ENCODE assay signal across 28 cellular contexts in the genomic region with DNA sequence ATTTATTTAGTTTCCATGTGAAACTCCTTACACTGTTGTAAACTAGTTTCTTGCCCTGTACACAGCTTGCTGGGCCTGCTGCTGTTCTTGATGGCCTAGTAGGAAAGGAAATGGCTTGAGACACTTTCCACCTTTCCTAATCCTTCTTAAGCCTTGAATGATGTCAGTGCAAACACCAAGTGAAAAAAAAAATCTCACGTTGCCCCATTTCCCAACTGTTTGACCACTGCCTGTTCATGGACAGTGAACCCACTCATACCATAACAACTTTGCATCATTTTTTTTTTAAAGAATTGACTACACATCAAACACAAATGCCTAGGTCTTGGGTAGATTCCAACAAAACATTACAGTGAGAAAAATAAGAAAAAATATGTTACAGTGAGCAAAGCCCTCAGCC.
DNase-seq lines count a peak whose midpoint lies in the region; ATAC-seq and TF ChIP-seq lines count a peak whose summit lies in the region.
"Had no signal": no experiment of that assay in that cellular context is flagged by ENCODE, and none has a peak within 500 bp of the region (broad histone marks: within the 10 kb centered on the region; RNA-seq: fewer than 3 reads in every experiment).

No MANE protein-coding gene starts in this region.

- H3K27me3 ChIP-seq in sigmoid colon, result no peaks in the 10 kb centered on the region
- H3K27me3 ChIP-seq: gastrocnemius medialis had no signal

- TF ChIP-seq CTCF in WTC11 (IDR thresholded peaks at IDR 0.05), result no peak
- no peak for TF ChIP-seq CTCF in fibroblast of mammary gland (conservative IDR thresholded peaks at IDR 0.05; ENCODE audit: control insufficient read depth, insufficient read depth, low read depth, low read length)
- no peak for TF ChIP-seq CTCF in sigmoid colon (IDR thresholded peaks at IDR 0.05)

- H3K36me3 Mint-ChIP-seq in WTC11, result no peaks in the 10 kb centered on the region
- H3K36me3 Mint-ChIP-seq: stimulated activated effector memory CD8-positive, alpha-beta T cell treated with anti-CD3 and anti-CD28 coated beads, Interleukin-12 subunit alpha, Interleukin-12 subunit beta, amount 100 ng/mL, for 72 hours had no signal

- POLR2A ChIA-PET in WTC11 (lab: Charles Lee), result no interaction called here

- H3K4me1 Mint-ChIP-seq in WTC11, result no peaks in the 10 kb centered on the region
- H3K4me1 Mint-ChIP-seq: activated CD4-positive, alpha-beta T cell treated with anti-CD3 and anti-CD28 coated beads for 36 hours; natural killer cell; stimulated activated effector memory CD8-positive, alpha-beta T cell treated with anti-CD3 and anti-CD28 coated beads, Interleukin-12 subunit alpha, Interleukin-12 subunit beta, amount 100 ng/mL, for 72 hours had no signal

- H3K4me3 ChIP-seq in fibroblast of mammary gland (ENCODE audit: control insufficient read depth, low read depth, low read length) (no peak overlapping the region), sigmoid colon (no peak overlapping the region)
- H3K4me3 ChIP-seq: gastrocnemius medialis, HAP-1 had no signal

- H3K4me3 Mint-ChIP-seq in WTC11, result no peak overlapping the region
- H3K4me3 Mint-ChIP-seq: activated CD4-positive, alpha-beta T cell treated with anti-CD3 and anti-CD28 coated beads for 36 hours; natural killer cell; stimulated activated effector memory CD8-positive, alpha-beta T cell treated with anti-CD3 and anti-CD28 coated beads, Interleukin-12 subunit alpha, Interleukin-12 subunit beta, amount 100 ng/mL, for 72 hours; T-helper 2 cell treated with Interferon-gamma antibody and Interleukin-4, amounts not matched to agents 5 μg/mL and 100 μg/mL, for 36 hours had no signal

- intact Hi-C loops in sigmoid colon (cut with DNase I), result no loop called here

- DNase-seq in DMS53 (lab: John Stamatoyannopoulos, UW), result peak; percentile 61
- DNase-seq in WTC11 (ENCODE audit: low spot score), result no peak
- DNase-seq in fibroblast of mammary gland (ENCODE audit: low read depth), result peak; percentile 52
- peak; percentile 42 for DNase-seq in renal cortical epithelial cell (ENCODE audit: low read depth)
- DNase-seq in NCI-H2029 treated with DMSO at 0.1 percent for 48 hours (lab: John Stamatoyannopoulos, UW), result no peak
- no peak for DNase-seq in NCI-H345 (lab: John Stamatoyannopoulos, UW)
- DNase-seq in sigmoid colon, result no peak
- DNase-seq: activated CD4-positive, alpha-beta T cell treated with anti-CD3 and anti-CD28 coated beads for 36 hours; activated effector memory CD4-positive, alpha-beta T cell treated with anti-CD3 and anti-CD28 coated beads, Interleukin-2, amount 50 U/mL, for 16 hours; activated T-cell treated with anti-CD3 and anti-CD28 coated beads for 4 hours; DND-41; gastrocnemius medialis; left ventricle myocardium superior; midbrain; natural killer cell; NCI-H1105 treated with DMSO at 0.1 percent for 48 hours; NCI-H2081; NCI-H2227 treated with DMSO at 0.1 percent for 48 hours; NCI-H774; stimulated activated CD4-positive, alpha-beta T cell treated with anti-CD3 and anti-CD28 coated beads, Interleukin-12 subunit alpha, Interleukin-12 subunit beta, amount 100 ng/mL, for 4 hours; stimulated activated CD4-positive, alpha-beta T cell treated with anti-CD3 and anti-CD28 coated beads, Interleukin-4, amount 100 ng/mL, for 24 hours; trophoblast cell had no signal

- peaks cover 8% of the 10 kb centered on the region for H3K9me3 Mint-ChIP-seq in WTC11

- TF ChIP-seq EP300 in sigmoid colon (IDR thresholded peaks at IDR 0.05), result no peak

- H3K27ac ChIP-seq in sigmoid colon, result no peak overlapping the region
- H3K27ac ChIP-seq: C4-2B, gastrocnemius medialis, RWPE1 had no signal

- no peaks in the 10 kb centered on the region for H3K36me3 ChIP-seq in sigmoid colon
- H3K36me3 ChIP-seq: gastrocnemius medialis, HAP-1 had no signal

- no peak overlapping the region for H3K27ac Mint-ChIP-seq in WTC11
- H3K27ac Mint-ChIP-seq: activated CD4-positive, alpha-beta T cell treated with anti-CD3 and anti-CD28 coated beads for 36 hours; natural killer cell; stimulated activated effector memory CD8-positive, alpha-beta T cell treated with anti-CD3 and anti-CD28 coated beads, Interleukin-12 subunit alpha, Interleukin-12 subunit beta, amount 100 ng/mL, for 72 hours; T-helper 2 cell treated with Interferon-gamma antibody and Interleukin-4, amounts not matched to agents 5 μg/mL and 100 μg/mL, for 36 hours had no signal

- no peaks in the 10 kb centered on the region for H3K9me3 ChIP-seq in sigmoid colon
- H3K9me3 ChIP-seq: gastrocnemius medialis, HAP-1 had no signal

- WGBS in sigmoid colon, 2 donors, result 87 to 88% methylated on average over 1 of the region's 1 CpG

- no peak for TF ChIP-seq POLR2A in sigmoid colon (IDR thresholded peaks at IDR 0.05)

- no peaks in the 10 kb centered on the region for H3K4me1 ChIP-seq in sigmoid colon
- H3K4me1 ChIP-seq: gastrocnemius medialis, HAP-1 had no signal

- no peaks in the 10 kb centered on the region for H3K27me3 Mint-ChIP-seq in WTC11 (ENCODE audit: low read depth)
- H3K27me3 Mint-ChIP-seq: activated CD4-positive, alpha-beta T cell treated with anti-CD3 and anti-CD28 coated beads for 36 hours had no signal

- no peak for ATAC-seq in WTC11
- ATAC-seq: activated CD4-positive, alpha-beta T cell treated with anti-CD3 and anti-CD28 coated beads for 36 hours; gastrocnemius medialis; left ventricle myocardium superior; natural killer cell; SK-N-SH treated with all-trans-retinoic acid at 6 μM for 48 hours; stimulated activated effector memory CD8-positive, alpha-beta T cell treated with anti-CD3 and anti-CD28 coated beads, Interleukin-12 subunit alpha, Interleukin-12 subunit beta, amount 100 ng/mL, for 72 hours had no signal

- CTCF ChIA-PET in WTC11 (lab: Charles Lee), result no interaction called here

TF ChIP-seq in WTC11, 78 proteins besides CTCF, POLR2A, EP300 and RAD21:
- peak; percentile 95 for TF ChIP-seq GABPB1 (CRISPR knock-in tag; IDR thresholded peaks at IDR 0.05)
- TF ChIP-seq, protein P1, sequence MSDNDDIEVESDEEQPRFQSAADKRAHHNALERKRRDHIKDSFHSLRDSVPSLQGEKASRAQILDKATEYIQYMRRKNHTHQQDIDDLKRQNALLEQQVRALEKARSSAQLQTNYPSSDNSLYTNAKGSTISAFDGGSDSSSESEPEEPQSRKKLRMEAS (CRISPR knock-in tag; IDR thresholded peaks at IDR 0.05), result no peak
- no peak for TF ChIP-seq SMAD4 (CRISPR knock-in tag; IDR thresholded peaks at IDR 0.05)
- TF ChIP-seq ELF4 (CRISPR knock-in tag; IDR thresholded peaks at IDR 0.05; ENCODE audit: low read depth), result no peak
- TF ChIP-seq JUN (CRISPR knock-in tag; IDR thresholded peaks at IDR 0.05), result no peak
- no peak for TF ChIP-seq ZNF416 (CRISPR knock-in tag; IDR thresholded peaks at IDR 0.05)

Comparison
In these comparisons a context has a peak if more than half of its experiments do, and no peak if none do; other contexts are left out.
1. DNase-seq: peak in DMS53 (single experiment), fibroblast of mammary gland (single experiment) and renal cortical epithelial cell (single experiment); none in WTC11 (single experiment), NCI-H2029 treated with DMSO at 0.1 percent for 48 hours (single experiment), NCI-H345 (single experiment) and sigmoid colon (single experiment).